10 cellular contexts compared by ENCODE assay signal in the genomic region with DNA sequence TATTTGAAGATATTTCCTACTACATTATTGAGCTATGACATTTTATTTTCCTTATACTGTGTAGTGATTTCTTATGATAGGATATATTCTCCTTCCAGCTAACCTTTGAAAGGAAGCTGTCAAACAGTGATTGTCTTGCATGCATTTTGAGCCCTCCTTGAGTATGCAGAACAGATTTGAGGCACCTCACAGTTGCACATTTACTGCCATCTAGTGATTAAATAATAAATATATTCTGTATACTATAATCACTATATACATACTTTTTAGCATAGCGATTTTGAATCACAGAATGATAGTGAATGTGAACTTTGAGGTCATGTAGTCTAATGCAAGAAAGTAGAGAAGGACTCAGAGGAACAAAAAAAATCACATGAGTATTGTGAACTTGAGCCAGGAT.
DNase-seq lines count a peak whose midpoint lies in the region; ATAC-seq and TF ChIP-seq lines count a peak whose summit lies in the region.
"Had no signal": no experiment of that assay in that cellular context is flagged by ENCODE, and none has a peak within 500 bp of the region (broad histone marks: within the 10 kb centered on the region; RNA-seq: fewer than 3 reads in every experiment).

No MANE protein-coding gene starts in this region.

- no peaks in the 10 kb centered on the region for H3K9me3 Mint-ChIP-seq in endothelial cell (ENCODE audit: unreplicated experiment)

- H3F3A ChIP-seq in OCI-LY1 (ENCODE audit: insufficient read depth, low read length) = no peaks in the 10 kb centered on the region

- H3K4me3 Mint-ChIP-seq in endothelial cell (ENCODE audit: unreplicated experiment) = no peak overlapping the region

- no peaks in the 10 kb centered on the region for H4K20me1 ChIP-seq in OCI-LY1 (ENCODE audit: insufficient read depth, low read length)

- no peak overlapping the region for H3K27ac Mint-ChIP-seq in endothelial cell (ENCODE audit: unreplicated experiment)

- no peaks in the 10 kb centered on the region for H3K27me3 ChIP-seq in cardiac muscle cell
- H3K27me3 ChIP-seq in left ventricle myocardium inferior (ENCODE audit: low read depth) = no peaks in the 10 kb centered on the region
- no peaks in the 10 kb centered on the region for H3K27me3 ChIP-seq in OCI-LY1 (ENCODE audit: insufficient read depth, low read length)

- DNase-seq in cardiac muscle cell (ENCODE audit: low read depth in 1 of 2, low spot score in 1 of 2) = peak; percentile 21 to 41
- no peak for DNase-seq in left ventricle myocardium inferior
- DNase-seq in epithelial cell of proximal tubule (ENCODE audit: low read depth) = no peak
- no peak for DNase-seq in endothelial cell (ENCODE audit: low spot score)
- DNase-seq in activated CD4-positive, alpha-beta T cell treated with anti-CD3 and anti-CD28 coated beads for 4 hours = no peak
- no peak for DNase-seq in activated T-cell treated with anti-CD3 and anti-CD28 coated beads for 4 hours
- DNase-seq: mesendoderm; stimulated activated CD4-positive, alpha-beta T cell treated with anti-CD3 and anti-CD28 coated beads, Interleukin-4, amount 100 ng/mL, for 4 hours had no signal

- H3K4me1 Mint-ChIP-seq in endothelial cell (ENCODE audit: unreplicated experiment) = no peaks in the 10 kb centered on the region

- H2AFZ ChIP-seq in OCI-LY1 (ENCODE audit: low read length) = no peak overlapping the region

- no peaks in the 10 kb centered on the region for H3K9me2 ChIP-seq in OCI-LY1 (ENCODE audit: low read depth, low read length)

- no peak overlapping the region for H3K9ac ChIP-seq in OCI-LY1 (ENCODE audit: low read length)

- no peak for ATAC-seq in HG02852 (IDR thresholded peaks at IDR 0.05; ENCODE audit: unreplicated experiment)

- H3K4me2 ChIP-seq in OCI-LY1 (ENCODE audit: low read length) = no peak overlapping the region

- no peak overlapping the region for H3K27ac ChIP-seq in cardiac muscle cell
- no peak overlapping the region for H3K27ac ChIP-seq in left ventricle myocardium inferior (replicated peaks)
- H3K27ac ChIP-seq in OCI-LY1 (ENCODE audit: low read depth, low read length, poor library complexity, severe bottlenecking) = no peak overlapping the region

- intact Hi-C loops in left ventricle myocardium inferior (cut with micrococcal nuclease) = no loop called here

- no peaks in the 10 kb centered on the region for H3K27me3 Mint-ChIP-seq in endothelial cell (ENCODE audit: unreplicated experiment)

- H3K36me3 Mint-ChIP-seq in endothelial cell (ENCODE audit: low read depth, unreplicated experiment) = no peaks in the 10 kb centered on the region

- no peaks in the 10 kb centered on the region for H3K4me1 ChIP-seq in cardiac muscle cell (ENCODE audit: low read depth)
- no peaks in the 10 kb centered on the region for H3K4me1 ChIP-seq in left ventricle myocardium inferior
- H3K4me1 ChIP-seq in OCI-LY1 (ENCODE audit: insufficient read depth, low read length, severe bottlenecking) = no peaks in the 10 kb centered on the region

- H3K4me3 ChIP-seq in cardiac muscle cell = no peak overlapping the region
- H3K4me3 ChIP-seq in left ventricle myocardium inferior = no peak overlapping the region
- H3K4me3 ChIP-seq in OCI-LY1 (ENCODE audit: low read depth, low read length, poor library complexity, severe bottlenecking) = no peak overlapping the region
- no peak overlapping the region for H3K4me3 ChIP-seq in epithelial cell of proximal tubule (ENCODE audit: low read depth, low read length)

- TF ChIP-seq CTCF in cardiac muscle cell (IDR thresholded peaks at IDR 0.05; ENCODE audit: low read depth, low read length) (peak; percentile 20), left ventricle myocardium inferior (IDR thresholded peaks at IDR 0.05; ENCODE audit: borderline replicate concordance) (no peak), OCI-LY1 (IDR thresholded peaks at IDR 0.05; ENCODE audit: low read length) (peak; percentile 11; the same call in 1 of the 2 replicates), epithelial cell of proximal tubule (conservative IDR thresholded peaks at IDR 0.05; ENCODE audit: low read depth, low read length) (peak; percentile 28), endothelial cell (IDR thresholded peaks at IDR 0.05; ENCODE audit: unreplicated experiment) (no peak)

- H3K79me2 ChIP-seq in OCI-LY1 (ENCODE audit: insufficient read depth, low read length) = no peaks in the 10 kb centered on the region

- H3K9me3 ChIP-seq in cardiac muscle cell (ENCODE audit: low read depth) (no peaks in the 10 kb centered on the region), left ventricle myocardium inferior (replicated peaks) (no peaks in the 10 kb centered on the region), OCI-LY1 (ENCODE audit: low read length) (no peaks in the 10 kb centered on the region)

- H3K36me3 ChIP-seq in cardiac muscle cell (no peaks in the 10 kb centered on the region), left ventricle myocardium inferior (no peaks in the 10 kb centered on the region), OCI-LY1 (ENCODE audit: insufficient read depth, low read length) (no peaks in the 10 kb centered on the region)

Comparison
In these comparisons a context has a peak if more than half of its experiments do, and no peak if none do; other contexts are left out.
1. DNase-seq: peak in cardiac muscle cell (2 of 2); none in left ventricle myocardium inferior (single experiment), epithelial cell of proximal tubule (single experiment), endothelial cell (single experiment), activated CD4-positive, alpha-beta T cell treated with anti-CD3 and anti-CD28 coated beads for 4 hours (0 of 2) and activated T-cell treated with anti-CD3 and anti-CD28 coated beads for 4 hours (single experiment).
2. CTCF ChIP-seq: peak in cardiac muscle cell (single experiment), OCI-LY1 (single experiment) and epithelial cell of proximal tubule (single experiment); none in left ventricle myocardium inferior (single experiment) and endothelial cell (single experiment).